17 cellular contexts compared by ENCODE assay signal in genomic region chr5:6402939-6403338, GRCh38. TPM values are rescaled to one million over a fixed set of nuclear protein-coding genes. Genes with fewer than 3 reads are reported as not detected.
DNase-seq lines count a peak whose midpoint lies in the region; ATAC-seq and TF ChIP-seq lines count a peak whose summit lies in the region.
"Had no signal": no experiment of that assay in that cellular context is flagged by ENCODE, and none has a peak within 500 bp of the region (broad histone marks: within the 10 kb centered on the region; RNA-seq: fewer than 3 reads in every experiment).

No MANE protein-coding gene starts in this region.

- TF ChIP-seq CTCF in KMS-11 (conservative IDR thresholded peaks at IDR 0.05; ENCODE audit: low read depth, low read length) (no peak), RWPE2 (IDR thresholded peaks at IDR 0.05; ENCODE audit: poor library complexity, severe bottlenecking) (no peak), ascending aorta (IDR thresholded peaks at IDR 0.05) (no peak)

- DNase-seq in Daoy (ENCODE audit: low read depth) (peak; percentile 48), RWPE2 (ENCODE audit: low spot score) (no peak), NCI-H345 (lab: John Stamatoyannopoulos, UW) (no peak), NCI-H2227 (lab: John Stamatoyannopoulos, UW; ENCODE audit: unreplicated experiment) (no peak), ascending aorta (ENCODE audit: low spot score in 2 of 2) (no peak)
- no peak for DNase-seq in stimulated activated naive CD8-positive, alpha-beta T cell treated with anti-CD3 and anti-CD28 coated beads, Interleukin-15, Interleukin-2, amounts not matched to agents 100 U/mL and 50 U/mL, for 24 hours
- DNase-seq: activated effector memory CD4-positive, alpha-beta T cell treated with anti-CD3 and anti-CD28 coated beads, Interleukin-2, amount 50 U/mL, for 16 hours; kidney; midbrain; NCI-H2081 treated with DMSO at 0.1 percent for 48 hours; NK-92 treated with Interleukin-12 subunit alpha and Interleukin-12 subunit beta, amount 100 ng/mL, for 24 hours; sigmoid colon; stimulated activated CD4-positive, alpha-beta T cell treated with anti-CD3 and anti-CD28 coated beads, Interleukin-4, amount 100 ng/mL, for 1 hour; upper lobe of left lung had no signal

- H3K27me3 ChIP-seq in KMS-11 (ENCODE audit: insufficient read depth, low read depth) (no peaks in the 10 kb centered on the region), RWPE2 (ENCODE audit: insufficient read depth, poor library complexity, severe bottlenecking) (no peaks in the 10 kb centered on the region), ascending aorta (no peaks in the 10 kb centered on the region)
- H3K27me3 ChIP-seq: sigmoid colon, upper lobe of left lung had no signal

- H3K4me3 ChIP-seq in KMS-11 (IDR thresholded peaks at IDR 0.05; ENCODE audit: insufficient read depth, low read depth, low read length) (no peak overlapping the region), RWPE2 (ENCODE audit: severe bottlenecking) (no peak overlapping the region), ascending aorta (no peak overlapping the region)
- H3K4me3 ChIP-seq: sigmoid colon, SK-N-MC, upper lobe of left lung had no signal

- peak overlapping the region; percentile 29; the same call in 1 of the 2 replicates for H3K9ac ChIP-seq in KMS-11

- H2AFZ ChIP-seq in KMS-11 (ENCODE audit: low read depth): no peak overlapping the region; the same call in 1 of the 2 replicates

- intact Hi-C loops in ascending aorta (cut with DNase I): no loop called here

- H3K79me2 ChIP-seq in KMS-11 (ENCODE audit: insufficient read depth, low read depth): no peaks in the 10 kb centered on the region

- peak; percentile 80 for ATAC-seq in GM19351 (IDR thresholded peaks at IDR 0.05; ENCODE audit: unreplicated experiment)
- peak; percentile 47; the same call in 2 of the 3 replicates for ATAC-seq in RWPE2 (ENCODE audit: low read depth)
- no peak for ATAC-seq in stimulated activated naive CD8-positive, alpha-beta T cell treated with anti-CD3 and anti-CD28 coated beads, Interleukin-15, Interleukin-2, amounts not matched to agents 100 U/mL and 50 U/mL, for 24 hours

- no peaks in the 10 kb centered on the region for H3K9me3 ChIP-seq in RWPE2 (ENCODE audit: severe bottlenecking)
- H3K9me3 ChIP-seq in ascending aorta: no peaks in the 10 kb centered on the region
- H3K9me3 ChIP-seq: sigmoid colon, upper lobe of left lung had no signal

- H3K27ac ChIP-seq in KMS-11 (peak overlapping the region; percentile 79), RWPE2 (ENCODE audit: poor library complexity, severe bottlenecking) (no peak overlapping the region), ascending aorta (no peak overlapping the region)
- H3K27ac ChIP-seq: sigmoid colon, SK-N-MC, upper lobe of left lung had no signal

- H3K36me3 ChIP-seq in KMS-11 (ENCODE audit: insufficient read depth) (no peaks in the 10 kb centered on the region), RWPE2 (ENCODE audit: low read depth) (no peaks in the 10 kb centered on the region), ascending aorta (no peaks in the 10 kb centered on the region)
- H3K36me3 ChIP-seq: sigmoid colon, upper lobe of left lung had no signal

- H3K4me1 ChIP-seq in KMS-11 (ENCODE audit: low read depth, poor library complexity, severe bottlenecking) (peaks cover 73% of the 10 kb centered on the region), RWPE2 (ENCODE audit: insufficient read depth, poor library complexity, severe bottlenecking) (peaks cover 34% of the 10 kb centered on the region), ascending aorta (no peaks in the 10 kb centered on the region)
- H3K4me1 ChIP-seq: sigmoid colon, upper lobe of left lung had no signal

- peak overlapping the region; percentile 81 for H3K4me2 ChIP-seq in KMS-11

- no peaks in the 10 kb centered on the region for H4K20me1 ChIP-seq in KMS-11 (ENCODE audit: insufficient read depth)

RNA-seq across cellular contexts. Expression of gene MED10, which starts 24.6 kb away (rescaled TPM):
- total RNA-seq in Daoy (2014; rRNA removed; shearing (Covaris generic)): 15.1 and 20.1 TPM in 2 replicates
- 2.9 TPM for total RNA-seq in ascending aorta

RNA-seq across cellular contexts. Expression of gene UBE2QL1, which starts 45.7 kb away (rescaled TPM):
- total RNA-seq in Daoy (2014; rRNA removed; shearing (Covaris generic)): 0.40 and 0.65 TPM in 2 replicates
- total RNA-seq in ascending aorta: 0.85 TPM
